8 cellular contexts compared by ENCODE assay signal in genomic region chr15:67121725-67122600, GRCh38. TPM values are rescaled to one million over a fixed set of nuclear protein-coding genes. Genes with fewer than 3 reads are reported as not detected.
DNase-seq lines count a peak whose midpoint lies in the region; ATAC-seq, FAIRE-seq and TF ChIP-seq lines count a peak whose summit lies in the region.

No MANE protein-coding gene starts in this region.

- no peak for TF ChIP-seq CTCF in HFFc6 (IDR thresholded peaks at IDR 0.05)
- peak in 1 of 4 experiments; percentile 5 for TF ChIP-seq CTCF in gastroesophageal sphincter (IDR thresholded peaks at IDR 0.05)
- no peak for TF ChIP-seq CTCF in D721Med (IDR thresholded peaks at IDR 0.05; ENCODE audit: insufficient read depth, missing control alignments)

- no peaks in the 10 kb centered on the region for H3K9me3 Mint-ChIP-seq in HFFc6
- no peaks in the 10 kb centered on the region for H3K9me3 Mint-ChIP-seq in activated T-helper 17 cell treated with anti-CD3 and anti-CD28 coated beads, Interleukin-2, amount 50 U/mL, for 72 hours

- H3K27me3 ChIP-seq in gastroesophageal sphincter, result no peaks in the 10 kb centered on the region
- H3K27me3 ChIP-seq in skeletal muscle satellite cell (ENCODE audit: control insufficient read depth, insufficient read depth, low read length), result no peaks in the 10 kb centered on the region

- peak overlapping the region; percentile 62 for H3K4me2 ChIP-seq in skeletal muscle satellite cell (ENCODE audit: low read length)

- peaks cover 48% of the 10 kb centered on the region for H3K36me3 Mint-ChIP-seq in HFFc6 (ENCODE audit: low read depth)
- peaks cover 49% of the 10 kb centered on the region for H3K36me3 Mint-ChIP-seq in activated T-helper 17 cell treated with anti-CD3 and anti-CD28 coated beads, Interleukin-2, amount 50 U/mL, for 72 hours (ENCODE audit: low read depth)

- DNase-seq in HFFc6 (no peak), D721Med (ENCODE audit: insufficient read length, low spot score) (no peak), NCI-H524 (lab: John Stamatoyannopoulos, UW) (no peak)

- TF ChIP-seq EP300 in gastroesophageal sphincter (IDR thresholded peaks at IDR 0.05), result no peak

- H3K9me3 ChIP-seq in gastroesophageal sphincter (no peaks in the 10 kb centered on the region), skeletal muscle satellite cell (replicated peaks; ENCODE audit: low read length) (no peaks in the 10 kb centered on the region)

- peak overlapping the region; percentile 95 for H3K27ac Mint-ChIP-seq in HFFc6
- H3K27ac Mint-ChIP-seq in activated T-helper 17 cell treated with anti-CD3 and anti-CD28 coated beads, Interleukin-2, amount 50 U/mL, for 72 hours, result peak overlapping the region; percentile 95

- H3K4me1 ChIP-seq in gastroesophageal sphincter (peaks cover 4 to 96% (median 77%) of the 10 kb centered on the region in 3 donors), skeletal muscle satellite cell (ENCODE audit: control insufficient read depth, insufficient read depth, low read length) (peaks cover 92% of the 10 kb centered on the region)

- ATAC-seq in activated T-helper 17 cell treated with anti-CD3 and anti-CD28 coated beads, Interleukin-2, amount 50 U/mL, for 72 hours (replicated peaks), result no peak
- no peak for ATAC-seq in gastroesophageal sphincter
- ATAC-seq in GM21360 (IDR thresholded peaks at IDR 0.05; ENCODE audit: unreplicated experiment), result no peak
- ATAC-seq in GM21447 (IDR thresholded peaks at IDR 0.05; ENCODE audit: unreplicated experiment), result no peak

- no peak overlapping the region; the same call in 1 of the 2 replicates for H3K4me3 Mint-ChIP-seq in HFFc6
- H3K4me3 Mint-ChIP-seq in activated T-helper 17 cell treated with anti-CD3 and anti-CD28 coated beads, Interleukin-2, amount 50 U/mL, for 72 hours, result peak overlapping the region; percentile 57

- peak overlapping the region; percentile 83 to 89 (median 86) for H3K27ac ChIP-seq in gastroesophageal sphincter

- H3K36me3 ChIP-seq in gastroesophageal sphincter (no peaks in the 10 kb centered on the region), skeletal muscle satellite cell (ENCODE audit: insufficient read depth, low read length) (peaks cover 10% of the 10 kb centered on the region)

- peak overlapping the region; percentile 87 for H3K9ac ChIP-seq in skeletal muscle satellite cell (ENCODE audit: low read depth, low read length)

- H3K27me3 Mint-ChIP-seq in HFFc6 (ENCODE audit: insufficient read depth), result peaks cover 15% of the 10 kb centered on the region; the same call in 1 of the 2 replicates
- no peaks in the 10 kb centered on the region for H3K27me3 Mint-ChIP-seq in activated T-helper 17 cell treated with anti-CD3 and anti-CD28 coated beads, Interleukin-2, amount 50 U/mL, for 72 hours

- peak overlapping the region in 1 of 2 donors; percentile 45 for H3K4me3 ChIP-seq in gastroesophageal sphincter
- no peak overlapping the region for H3K4me3 ChIP-seq in skeletal muscle satellite cell (ENCODE audit: low read length)

- 97 to 100% methylated on average over 3 to 5 of the region's 9 CpGs for WGBS in gastroesophageal sphincter (ENCODE audit: low coverage in 1 of 2), 2 donors

- FAIRE-seq in D721Med (lab: Jason Lieb, UNC), result no peak

- peaks cover 94% of the 10 kb centered on the region for H3K4me1 Mint-ChIP-seq in HFFc6 (ENCODE audit: low read depth)
- peaks cover 54% of the 10 kb centered on the region for H3K4me1 Mint-ChIP-seq in activated T-helper 17 cell treated with anti-CD3 and anti-CD28 coated beads, Interleukin-2, amount 50 U/mL, for 72 hours

- no peak for TF ChIP-seq POLR2A in gastroesophageal sphincter (IDR thresholded peaks at IDR 0.05)

RNA-seq across cellular contexts. Expression of gene SMAD3, which starts 56.6 kb away (rescaled TPM):
- 100 to 1,000 TPM in 4 of 6 experiments, 10 to 100 TPM in 2; 54.3 to 132 (median 118) TPM for total RNA-seq in HFFc6 (2021; fragmentation: NEBNext Ultra II Directional; extraction: Animal tissue kit (Norgen Biotek cat#: 25700))
- 10 to 100 TPM; 57.0 to 94.9 TPM for total RNA-seq in activated T-helper 17 cell treated with anti-CD3 and anti-CD28 coated beads, Interleukin-2, amount 50 U/mL, for 72 hours
- total RNA-seq in gastroesophageal sphincter, result 10 to 100 TPM; 19.8 to 30.6 (median 25.9) TPM
- total RNA-seq in skeletal muscle satellite cell (2012; rRNA removed), result 18.3 and 32.1 TPM in 2 replicates
